In genomic region chr5:171577042-171577441, GRCh38 we compare ENCODE assay signal across 2 cellular contexts.
TF ChIP-seq lines count a peak whose summit lies in the region.

No MANE protein-coding gene starts in this region.

TF ChIP-seq in HEK293T, 16 proteins besides CTCF, POLR2A, EP300 and RAD21:
- no peak for TF ChIP-seq FOXK2 (IDR thresholded peaks at IDR 0.05)
- TF ChIP-seq HDGF (IDR thresholded peaks at IDR 0.05; ENCODE audit: borderline replicate concordance): no peak
- TF ChIP-seq LEF1 (IDR thresholded peaks at IDR 0.05; ENCODE audit: borderline replicate concordance): no peak
- no peak for TF ChIP-seq CTBP1 (IDR thresholded peaks at IDR 0.05; ENCODE audit: borderline replicate concordance)
- no peak for TF ChIP-seq L3MBTL2 (conservative IDR thresholded peaks at IDR 0.05)
- TF ChIP-seq BHLHE40 (IDR thresholded peaks at IDR 0.05; ENCODE audit: borderline replicate concordance): no peak
- no peak for TF ChIP-seq SP1 (IDR thresholded peaks at IDR 0.05)
- no peak for TF ChIP-seq FOXM1 (IDR thresholded peaks at IDR 0.05; ENCODE audit: borderline replicate concordance)
- no peak for TF ChIP-seq NFRKB (IDR thresholded peaks at IDR 0.05)
- no peak for TF ChIP-seq ZNF384 (IDR thresholded peaks at IDR 0.05)
- TF ChIP-seq ARNT (IDR thresholded peaks at IDR 0.05): no peak
- TF ChIP-seq TARDBP (IDR thresholded peaks at IDR 0.05): no peak
- TF ChIP-seq SUZ12 (IDR thresholded peaks at IDR 0.05): no peak
- no peak for TF ChIP-seq ELF4 (IDR thresholded peaks at IDR 0.05)
- TF ChIP-seq PKNOX1 (IDR thresholded peaks at IDR 0.05): no peak
- no peak for TF ChIP-seq FOXA1 (IDR thresholded peaks at IDR 0.05)
TF ChIP-seq in HEK293T: peak in this region for 0.

TF ChIP-seq in H1, 55 proteins besides CTCF, POLR2A, EP300 and RAD21:
- TF ChIP-seq YY1 (IDR thresholded peaks at IDR 0.05; ENCODE audit: low read depth, low read length) (no peak), SIN3A (conservative IDR thresholded peaks at IDR 0.05 in 1 of 2, IDR thresholded peaks at IDR 0.05 in 1 of 2; ENCODE audit: low read depth in 1 of 2, low read length in 2 of 2) (no peak), GABPA (IDR thresholded peaks at IDR 0.05; ENCODE audit: borderline replicate concordance, insufficient read depth, low read length) (no peak), ASH2L (IDR thresholded peaks at IDR 0.05; ENCODE audit: low read length) (no peak), SAP30 (IDR thresholded peaks at IDR 0.05; ENCODE audit: insufficient read depth, insufficient replicate concordance, low read length) (no peak), CBX5 (IDR thresholded peaks at IDR 0.05; ENCODE audit: low read depth, low read length) (no peak), RXRA (IDR thresholded peaks at IDR 0.05; ENCODE audit: insufficient read depth, low read depth, low read length) (no peak), CTBP2 (IDR thresholded peaks at IDR 0.05; ENCODE audit: borderline replicate concordance, insufficient read depth, insufficient read length, low read length) (no peak), TCF12 (IDR thresholded peaks at IDR 0.05; ENCODE audit: low read depth, low read length) (no peak), HDAC6 (IDR thresholded peaks at IDR 0.05; ENCODE audit: low read depth, low read length) (no peak), TAF1 (IDR thresholded peaks at IDR 0.05; ENCODE audit: low read depth, low read length) (no peak), RBBP5 (IDR thresholded peaks at IDR 0.05; ENCODE audit: borderline replicate concordance, low read depth, low read length) (no peak), TEAD4 (IDR thresholded peaks at IDR 0.05; ENCODE audit: low read depth, low read length) (no peak), BRCA1 (IDR thresholded peaks at IDR 0.05; ENCODE audit: low read depth, low read length) (no peak), SRF (IDR thresholded peaks at IDR 0.05; ENCODE audit: low read depth, low read length) (no peak), EZH2 (IDR thresholded peaks at IDR 0.05; ENCODE audit: low read depth, low read length, severe bottlenecking) (no peak), SIX5 (IDR thresholded peaks at IDR 0.05; ENCODE audit: low read depth, low read length) (no peak), PHF8 (conservative IDR thresholded peaks at IDR 0.05; ENCODE audit: low read depth, low read length) (no peak), CREB1 (IDR thresholded peaks at IDR 0.05) (no peak)
TF ChIP-seq in H1: peak in this region for 0.
